Comparison of ENCODE assay signal across 8 cellular contexts in genomic region chr1:70205437-70206118, GRCh38. TPM values are rescaled to one million over a fixed set of nuclear protein-coding genes. Genes with fewer than 3 reads are reported as not detected.
DNase-seq lines count a peak whose midpoint lies in the region; ATAC-seq and TF ChIP-seq lines count a peak whose summit lies in the region.

LRRC40 (minus strand) TSS chr1:70205579; CDS start chr1:70205540, 39 bp downstream.

- peaks cover 10% of the 10 kb centered on the region for H3F3A ChIP-seq in GM23248 (ENCODE audit: insufficient read depth)

- H3K27me3 Mint-ChIP-seq in naive B cell: no peaks in the 10 kb centered on the region
- no peaks in the 10 kb centered on the region for H3K27me3 Mint-ChIP-seq in stimulated activated memory B cell treated with anti-CD40 and anti-IgM and Interleukin-4, amounts not matched to agents 10 μg/mL and 1 μg/mL and 100 μg/mL, for 72 hours

- in situ Hi-C loops in GM23248 (cut with MboI): no loop called here

- H2AFZ ChIP-seq in DND-41 (ENCODE audit: low read depth, low read length) (peak within 1 kb of the TSS; percentile 98), GM23248 (peak within 1 kb of the TSS; percentile 98)

- no peaks in the 10 kb centered on the region for H3K9me3 ChIP-seq in DND-41 (ENCODE audit: insufficient read depth, low read length, severe bottlenecking)
- H3K9me3 ChIP-seq in GM23248 (ENCODE audit: low read depth): no peaks in the 10 kb centered on the region

- H3K79me2 ChIP-seq in DND-41 (ENCODE audit: insufficient read depth, low read length): peaks cover 100% of the 10 kb centered on the region
- H3K79me2 ChIP-seq in GM23248 (ENCODE audit: insufficient read depth): peaks cover 97% of the 10 kb centered on the region

- peaks cover 38 to 79% (median 56%) of the 10 kb centered on the region in 3 donors for H3K4me1 Mint-ChIP-seq in naive B cell
- H3K4me1 Mint-ChIP-seq in stimulated activated memory B cell treated with anti-CD40 and anti-IgM and Interleukin-4, amounts not matched to agents 10 μg/mL and 1 μg/mL and 100 μg/mL, for 72 hours: peaks cover 48% of the 10 kb centered on the region

- H3K27ac ChIP-seq in DND-41 (ENCODE audit: low read length) (peak within 1 kb of the TSS; percentile 91), GM23248 (peak within 1 kb of the TSS; percentile 90)

- H3K4me2 ChIP-seq in DND-41 (ENCODE audit: insufficient read depth, low read length): peak within 1 kb of the TSS; percentile 87
- H3K4me2 ChIP-seq in GM23248 (ENCODE audit: unreplicated experiment): peak within 1 kb of the TSS; percentile 96

- no peaks in the 10 kb centered on the region for H3K9me3 Mint-ChIP-seq in naive B cell
- H3K9me3 Mint-ChIP-seq in stimulated activated memory B cell treated with anti-CD40 and anti-IgM and Interleukin-4, amounts not matched to agents 10 μg/mL and 1 μg/mL and 100 μg/mL, for 72 hours: no peaks in the 10 kb centered on the region

- H3K36me3 Mint-ChIP-seq in naive B cell: no peaks in the 10 kb centered on the region
- peaks cover 6% of the 10 kb centered on the region for H3K36me3 Mint-ChIP-seq in stimulated activated memory B cell treated with anti-CD40 and anti-IgM and Interleukin-4, amounts not matched to agents 10 μg/mL and 1 μg/mL and 100 μg/mL, for 72 hours

- H3K27me3 ChIP-seq in DND-41 (ENCODE audit: insufficient read depth, low read length, poor library complexity): no peaks in the 10 kb centered on the region
- H3K27me3 ChIP-seq in GM23248 (replicated peaks; ENCODE audit: insufficient read depth): no peaks in the 10 kb centered on the region

- peak within 1 kb of the TSS; percentile 97 to 100 (median 99) for H3K27ac Mint-ChIP-seq in naive B cell
- H3K27ac Mint-ChIP-seq in stimulated activated memory B cell treated with anti-CD40 and anti-IgM and Interleukin-4, amounts not matched to agents 10 μg/mL and 1 μg/mL and 100 μg/mL, for 72 hours: peak within 1 kb of the TSS; percentile 97

- peak; percentile 85 for ATAC-seq in DND-41 (ENCODE audit: insufficient read depth, low read depth)
- peak; percentile 86 to 91 for ATAC-seq in naive B cell (ENCODE audit: low read depth in 2 of 2)
- peak; percentile 98 for ATAC-seq in stimulated activated memory B cell treated with anti-CD40 and anti-IgM and Interleukin-4, amounts not matched to agents 10 μg/mL and 1 μg/mL and 100 μg/mL, for 72 hours

- H3K9ac ChIP-seq in DND-41 (ENCODE audit: low read depth, low read length) (peak within 1 kb of the TSS; percentile 73), GM23248 (peak within 1 kb of the TSS; percentile 97)

- DNase-seq in DND-41 (peak; percentile 95), GM23248 (peak; percentile 98), Kasumi-1 (lab: John Stamatoyannopoulos, UW) (peak; percentile 90 to 93), RPMI7951 (ENCODE audit: low read depth) (peak; percentile 94), fibroblast of gingiva (ENCODE audit: low read depth) (peak; percentile 95), naive B cell (peak; percentile 97)
- peak; percentile 90 to 92 for DNase-seq in activated T-helper 1 cell treated with anti-CD3 and anti-CD28 coated beads, Interleukin-2, amount 50 U/mL, for 16 hours (ENCODE audit: low read depth in 1 of 2, low spot score in 1 of 2)

- H3K4me3 Mint-ChIP-seq in naive B cell: peak within 1 kb of the TSS; percentile 92 to 98 (median 95)
- H3K4me3 Mint-ChIP-seq in stimulated activated memory B cell treated with anti-CD40 and anti-IgM and Interleukin-4, amounts not matched to agents 10 μg/mL and 1 μg/mL and 100 μg/mL, for 72 hours: peak within 1 kb of the TSS; percentile 97

- 1 to 3% methylated on average over 34 to 46 of the region's 46 CpGs for WGBS in GM23248 (ENCODE audit: low coverage in 1 of 2, low lambda C conversion rate in 2 of 2, missing lambda C conversion rate in 2 of 2), 2 experiments

- H3K36me3 ChIP-seq in DND-41 (ENCODE audit: insufficient read depth, low read length) (peaks cover 23% of the 10 kb centered on the region), GM23248 (ENCODE audit: low read depth) (no peaks in the 10 kb centered on the region)

- H3K4me3 ChIP-seq in DND-41 (ENCODE audit: low read depth in 1 of 2, low read length in 2 of 2): peak within 1 kb of the TSS; percentile 96 to 97
- peak within 1 kb of the TSS; percentile 98 for H3K4me3 ChIP-seq in GM23248

- H3K4me1 ChIP-seq in DND-41 (ENCODE audit: insufficient read depth, low read length) (peaks cover 70% of the 10 kb centered on the region), GM23248 (ENCODE audit: insufficient read depth) (peaks cover 46% of the 10 kb centered on the region)

- TF ChIP-seq CTCF in DND-41 (IDR thresholded peaks at IDR 0.05; ENCODE audit: borderline replicate concordance, extremely low read depth, low read length, poor library complexity, severe bottlenecking): no peak

- no peaks in the 10 kb centered on the region for H3K9me2 ChIP-seq in GM23248 (ENCODE audit: insufficient read depth)

- peaks cover 12% of the 10 kb centered on the region for H4K20me1 ChIP-seq in DND-41 (ENCODE audit: insufficient read depth, low read length)
- no peaks in the 10 kb centered on the region for H4K20me1 ChIP-seq in GM23248 (ENCODE audit: insufficient read depth)

RNA-seq across cellular contexts. Expression of gene LRRC40, which starts in this region (rescaled TPM):
- 18.8 and 24.1 TPM in 2 replicates for total RNA-seq in GM23248 (2014; rRNA removed; shearing (Covaris generic))
- polyA plus RNA-seq in GM23248 (2016; fragmentation: Nextera tagmentation; extraction: Ambion mirVana): 15.7 and 16.4 TPM in 2 replicates
- 42.7 and 48.8 TPM in 2 replicates for total RNA-seq in RPMI7951 (2014; rRNA removed; shearing (Covaris generic))
- polyA plus RNA-seq in naive B cell (ENCODE audit: low read depth in 6 of 6): 1 to 10 TPM; 4.4 to 9.0 (median 6.4) TPM

Comparison
In these comparisons a context has a peak if more than half of its experiments do, and no peak if none do; other contexts are left out.
1. Peak in every context shown above with its lines: DNase-seq, ATAC-seq, H3K4me3 ChIP-seq and H3K27ac ChIP-seq.